ENCODE assay signal across 8 cellular contexts in genomic region chr5:10353241-10354047, GRCh38. TPM values are rescaled to one million over a fixed set of nuclear protein-coding genes. Genes with fewer than 3 reads are reported as not detected.
DNase-seq lines count a peak whose midpoint lies in the region; ATAC-seq, FAIRE-seq and TF ChIP-seq lines count a peak whose summit lies in the region.

MARCHF6 (plus strand) TSS chr5:10353695; CDS start chr5:10353899, 204 bp downstream.

- peak; percentile 74 for DNase-seq in AG09319 (ENCODE audit: extremely low read depth, low read depth)
- DNase-seq in NCI-H460 (ENCODE audit: extremely low read depth, low read depth): peak; percentile 89
- DNase-seq in activated CD4-positive, alpha-beta T cell treated with anti-CD3 and anti-CD28 coated beads for 1 hour: peak; percentile 93
- DNase-seq in cerebellar nuclear complex (lab: John Stamatoyannopoulos, UW): peak; percentile 59 to 75
- peak; percentile 99 for DNase-seq in kidney
- peak; percentile 90 to 94 for DNase-seq in stimulated activated CD4-positive, alpha-beta T cell treated with anti-CD3 and anti-CD28 coated beads, Interleukin-15, amount 100 ng/mL, for 1 hour (ENCODE audit: low read depth in 1 of 2, low spot score in 1 of 2)

- TF ChIP-seq CTCF in AG09319 (IDR thresholded peaks at IDR 0.05; ENCODE audit: low read depth, low read length): no peak
- TF ChIP-seq CTCF in kidney (IDR thresholded peaks at IDR 0.05; ENCODE audit: borderline replicate concordance, extremely low read depth, insufficient read depth): peak; percentile 1

- peaks cover 0 to 10% of the 10 kb centered on the region in 2 donors for H3K4me1 ChIP-seq in kidney (ENCODE audit: control insufficient read depth in 1 of 2, insufficient read depth in 1 of 2, low read depth in 1 of 2, low read length in 2 of 2)

- intact Hi-C loops in kidney (cut with DNase I): no loop called here

- peak within 1 kb of the TSS; percentile 96 to 98 for H3K27ac ChIP-seq in kidney (ENCODE audit: low read depth in 2 of 2, low read length in 2 of 2)

- no peaks in the 10 kb centered on the region for H3K9me3 ChIP-seq in kidney (ENCODE audit: control insufficient read depth in 1 of 2, low read length in 2 of 2)

- peak within 1 kb of the TSS; percentile 84 to 86 for H3K9ac ChIP-seq in kidney (ENCODE audit: low read length in 2 of 2)

- peak; percentile 81 for ATAC-seq in GM19043 (IDR thresholded peaks at IDR 0.05; ENCODE audit: low read depth, unreplicated experiment)
- peak; percentile 80 for ATAC-seq in HG03378 (IDR thresholded peaks at IDR 0.05; ENCODE audit: unreplicated experiment)

- H3K4me3 ChIP-seq in kidney (ENCODE audit: low read length in 2 of 2): peak within 1 kb of the TSS; percentile 90

- no peak for FAIRE-seq in kidney (lab: Jason Lieb, UNC)

- H3K36me3 ChIP-seq in kidney (ENCODE audit: control insufficient read depth in 1 of 2, insufficient read depth in 2 of 2, low read length in 2 of 2): no peaks in the 10 kb centered on the region

RNA-seq across cellular contexts. Expression of gene MARCHF6, which starts in this region (rescaled TPM):
- total RNA-seq in NCI-H460 (2014; rRNA removed; shearing (Covaris generic)): 39.5 and 49.8 TPM in 2 replicates
- 146 and 206 TPM in 2 replicates for polyA plus RNA-seq in NCI-H460 (2014; cell fraction: nucleus; rRNA removed)
- total RNA-seq in kidney: 177 TPM
- 70.4 TPM for polyA plus RNA-seq in kidney (ENCODE audit: insufficient read depth, low read depth, low replicate concordance)

Comparison
In these comparisons a context has a peak if more than half of its experiments do, and no peak if none do; other contexts are left out.
1. Peak in every context shown above with its lines: DNase-seq, ATAC-seq, H3K4me3 ChIP-seq and H3K27ac ChIP-seq.